ENCODE assay signal across 1 cellular context in genomic region chr6:111793711-111794111, GRCh38.
TF ChIP-seq lines count a peak whose summit lies in the region.

No MANE protein-coding gene starts in this region.

TF ChIP-seq in HepG2, 621 proteins besides CTCF, POLR2A, EP300 and RAD21 (continued from another document and continues in another):
- no peak for TF ChIP-seq ATF2 (CRISPR knock-in tag; IDR thresholded peaks at IDR 0.05)
- TF ChIP-seq ZNF550 (CRISPR knock-in tag; IDR thresholded peaks at IDR 0.05; ENCODE audit: borderline replicate concordance) = no peak
- TF ChIP-seq ZNF567 (CRISPR knock-in tag; IDR thresholded peaks at IDR 0.05; ENCODE audit: borderline replicate concordance) = no peak
- TF ChIP-seq ARNT2 (CRISPR knock-in tag; IDR thresholded peaks at IDR 0.05; ENCODE audit: low read depth) = no peak
- no peak for TF ChIP-seq ZFP36L2 (CRISPR knock-in tag; IDR thresholded peaks at IDR 0.05)
- TF ChIP-seq ZBTB38 (CRISPR knock-in tag; IDR thresholded peaks at IDR 0.05) = no peak
- TF ChIP-seq SP4 (CRISPR knock-in tag; IDR thresholded peaks at IDR 0.05) = no peak
- no peak for TF ChIP-seq ZNF598 (CRISPR knock-in tag; IDR thresholded peaks at IDR 0.05; ENCODE audit: borderline replicate concordance)
- TF ChIP-seq MAFF (IDR thresholded peaks at IDR 0.05; ENCODE audit: low read depth, low read length) = no peak
- no peak for TF ChIP-seq SSRP1 (CRISPR knock-in tag; IDR thresholded peaks at IDR 0.05)
- TF ChIP-seq MXD1 (CRISPR knock-in tag; IDR thresholded peaks at IDR 0.05) = peak; percentile 67
- TF ChIP-seq ATF7-NPFF (CRISPR knock-in tag; IDR thresholded peaks at IDR 0.05; ENCODE audit: low read depth) = no peak
- no peak for TF ChIP-seq NFATC3 (CRISPR knock-in tag; IDR thresholded peaks at IDR 0.05)
- TF ChIP-seq PRDM15 (CRISPR knock-in tag; IDR thresholded peaks at IDR 0.05) = no peak
- TF ChIP-seq ZSCAN25 (CRISPR knock-in tag; IDR thresholded peaks at IDR 0.05) = no peak
- no peak for TF ChIP-seq ZNF329 (CRISPR knock-in tag; IDR thresholded peaks at IDR 0.05; ENCODE audit: low read depth)
- no peak for TF ChIP-seq RCOR2 (CRISPR knock-in tag; IDR thresholded peaks at IDR 0.05)
- TF ChIP-seq SNAPC5 (CRISPR knock-in tag; IDR thresholded peaks at IDR 0.05; ENCODE audit: borderline replicate concordance) = no peak
- TF ChIP-seq MLXIP (CRISPR knock-in tag; IDR thresholded peaks at IDR 0.05; ENCODE audit: borderline replicate concordance) = no peak
- no peak for TF ChIP-seq ATRX (CRISPR knock-in tag; IDR thresholded peaks at IDR 0.05; ENCODE audit: borderline replicate concordance)
- TF ChIP-seq PHF5A (CRISPR knock-in tag; IDR thresholded peaks at IDR 0.05; ENCODE audit: low read depth, unreplicated experiment) = no peak
- TF ChIP-seq ZNF83 (CRISPR knock-in tag; IDR thresholded peaks at IDR 0.05; ENCODE audit: borderline replicate concordance) = no peak
- TF ChIP-seq, protein P1, sequence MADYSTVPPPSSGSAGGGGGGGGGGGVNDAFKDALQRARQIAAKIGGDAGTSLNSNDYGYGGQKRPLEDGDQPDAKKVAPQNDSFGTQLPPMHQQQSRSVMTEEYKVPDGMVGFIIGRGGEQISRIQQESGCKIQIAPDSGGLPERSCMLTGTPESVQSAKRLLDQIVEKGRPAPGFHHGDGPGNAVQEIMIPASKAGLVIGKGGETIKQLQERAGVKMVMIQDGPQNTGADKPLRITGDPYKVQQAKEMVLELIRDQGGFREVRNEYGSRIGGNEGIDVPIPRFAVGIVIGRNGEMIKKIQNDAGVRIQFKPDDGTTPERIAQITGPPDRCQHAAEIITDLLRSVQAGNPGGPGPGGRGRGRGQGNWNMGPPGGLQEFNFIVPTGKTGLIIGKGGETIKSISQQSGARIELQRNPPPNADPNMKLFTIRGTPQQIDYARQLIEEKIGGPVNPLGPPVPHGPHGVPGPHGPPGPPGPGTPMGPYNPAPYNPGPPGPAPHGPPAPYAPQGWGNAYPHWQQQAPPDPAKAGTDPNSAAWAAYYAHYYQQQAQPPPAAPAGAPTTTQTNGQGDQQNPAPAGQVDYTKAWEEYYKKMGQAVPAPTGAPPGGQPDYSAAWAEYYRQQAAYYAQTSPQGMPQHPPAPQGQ (CRISPR knock-in tag; IDR thresholded peaks at IDR 0.05; ENCODE audit: borderline replicate concordance) = no peak
- TF ChIP-seq ZNF136 (CRISPR knock-in tag; IDR thresholded peaks at IDR 0.05; ENCODE audit: low read depth) = no peak
- TF ChIP-seq GRHL1 (CRISPR knock-in tag; conservative IDR thresholded peaks at IDR 0.05) = no peak
- TF ChIP-seq RNF2 (conservative IDR thresholded peaks at IDR 0.05; ENCODE audit: low read depth) = no peak
- TF ChIP-seq CEBPG (CRISPR knock-in tag; IDR thresholded peaks at IDR 0.05) = peak; percentile 87
- TF ChIP-seq MAF1 (CRISPR knock-in tag; IDR thresholded peaks at IDR 0.05; ENCODE audit: borderline replicate concordance) = no peak
- no peak for TF ChIP-seq FOXM1 (CRISPR knock-in tag; IDR thresholded peaks at IDR 0.05)
- no peak for TF ChIP-seq MLLT10 (CRISPR knock-in tag; IDR thresholded peaks at IDR 0.05)
- TF ChIP-seq ZNF616 (CRISPR knock-in tag; IDR thresholded peaks at IDR 0.05; ENCODE audit: low read depth) = no peak
- TF ChIP-seq ZNF619 (CRISPR knock-in tag; IDR thresholded peaks at IDR 0.05) = no peak
- no peak for TF ChIP-seq TOE1 (CRISPR knock-in tag; IDR thresholded peaks at IDR 0.05)
- no peak for TF ChIP-seq ZKSCAN1 (IDR thresholded peaks at IDR 0.05; ENCODE audit: low read length)
- TF ChIP-seq DMAP1 (CRISPR knock-in tag; IDR thresholded peaks at IDR 0.05) = peak; percentile 82; the same call in 1 of the 2 replicates
- TF ChIP-seq, protein P2, sequence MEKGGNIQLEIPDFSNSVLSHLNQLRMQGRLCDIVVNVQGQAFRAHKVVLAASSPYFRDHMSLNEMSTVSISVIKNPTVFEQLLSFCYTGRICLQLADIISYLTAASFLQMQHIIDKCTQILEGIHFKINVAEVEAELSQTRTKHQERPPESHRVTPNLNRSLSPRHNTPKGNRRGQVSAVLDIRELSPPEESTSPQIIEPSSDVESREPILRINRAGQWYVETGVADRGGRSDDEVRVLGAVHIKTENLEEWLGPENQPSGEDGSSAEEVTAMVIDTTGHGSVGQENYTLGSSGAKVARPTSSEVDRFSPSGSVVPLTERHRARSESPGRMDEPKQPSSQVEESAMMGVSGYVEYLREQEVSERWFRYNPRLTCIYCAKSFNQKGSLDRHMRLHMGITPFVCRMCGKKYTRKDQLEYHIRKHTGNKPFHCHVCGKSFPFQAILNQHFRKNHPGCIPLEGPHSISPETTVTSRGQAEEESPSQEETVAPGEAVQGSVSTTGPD (CRISPR knock-in tag; IDR thresholded peaks at IDR 0.05) = no peak
- no peak for TF ChIP-seq CHD4 (IDR thresholded peaks at IDR 0.05; ENCODE audit: borderline replicate concordance, low read length)
- peak; percentile 31; the same call in 1 of the 2 replicates for TF ChIP-seq ELF1 (CRISPR knock-in tag; IDR thresholded peaks at IDR 0.05)
- no peak for TF ChIP-seq REPIN1 (CRISPR knock-in tag; IDR thresholded peaks at IDR 0.05; ENCODE audit: borderline replicate concordance, low read depth)
- TF ChIP-seq ELF4 (CRISPR knock-in tag; IDR thresholded peaks at IDR 0.05; ENCODE audit: borderline replicate concordance) = no peak
- TF ChIP-seq ZNF17 (CRISPR knock-in tag; IDR thresholded peaks at IDR 0.05) = no peak
- TF ChIP-seq, protein P3, sequence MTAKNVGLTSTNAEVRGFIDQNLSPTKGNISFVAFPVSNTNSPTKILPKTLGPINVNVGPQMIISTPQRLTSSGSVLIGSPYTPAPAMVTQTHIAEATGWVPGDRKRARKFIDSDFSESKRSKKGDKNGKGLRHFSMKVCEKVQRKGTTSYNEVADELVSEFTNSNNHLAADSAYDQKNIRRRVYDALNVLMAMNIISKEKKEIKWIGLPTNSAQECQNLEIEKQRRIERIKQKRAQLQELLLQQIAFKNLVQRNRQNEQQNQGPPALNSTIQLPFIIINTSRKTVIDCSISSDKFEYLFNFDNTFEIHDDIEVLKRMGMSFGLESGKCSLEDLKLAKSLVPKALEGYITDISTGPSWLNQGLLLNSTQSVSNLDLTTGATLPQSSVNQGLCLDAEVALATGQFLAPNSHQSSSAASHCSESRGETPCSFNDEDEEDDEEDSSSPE (CRISPR knock-in tag; IDR thresholded peaks at IDR 0.05) = no peak
- TF ChIP-seq NR2F2 (IDR thresholded peaks at IDR 0.05; ENCODE audit: borderline replicate concordance, low read depth) = 0 out of 2 replicates have a peak, but pooled peaks have one; percentile 15
- TF ChIP-seq PAX8 (CRISPR knock-in tag; IDR thresholded peaks at IDR 0.05; ENCODE audit: borderline replicate concordance) = no peak
- no peak for TF ChIP-seq BRCA1 (CRISPR knock-in tag; IDR thresholded peaks at IDR 0.05)
- no peak for TF ChIP-seq HOXD1 (CRISPR knock-in tag; IDR thresholded peaks at IDR 0.05)
- no peak for TF ChIP-seq ARNT (IDR thresholded peaks at IDR 0.05)
- no peak for TF ChIP-seq HMGA1 (CRISPR knock-in tag; conservative IDR thresholded peaks at IDR 0.05)
- TF ChIP-seq ZNF20 (CRISPR knock-in tag; IDR thresholded peaks at IDR 0.05) = no peak
- TF ChIP-seq FOSL1 (CRISPR knock-in tag; IDR thresholded peaks at IDR 0.05; ENCODE audit: borderline replicate concordance) = no peak
- TF ChIP-seq ZFP41 (CRISPR knock-in tag; IDR thresholded peaks at IDR 0.05; ENCODE audit: borderline replicate concordance) = no peak
- peak; percentile 49 for TF ChIP-seq YY1 (IDR thresholded peaks at IDR 0.05; ENCODE audit: insufficient read depth, insufficient replicate concordance, low read depth, low read length)
- no peak for TF ChIP-seq NR3C1 (CRISPR knock-in tag; IDR thresholded peaks at IDR 0.05)
- TF ChIP-seq ZNF7 (CRISPR knock-in tag; IDR thresholded peaks at IDR 0.05) = no peak
- TF ChIP-seq NFKB2 (CRISPR knock-in tag; IDR thresholded peaks at IDR 0.05; ENCODE audit: borderline replicate concordance) = no peak
- no peak for TF ChIP-seq NFE2L1 (CRISPR knock-in tag; IDR thresholded peaks at IDR 0.05; ENCODE audit: borderline replicate concordance)
- no peak for TF ChIP-seq ZNF614 (CRISPR knock-in tag; IDR thresholded peaks at IDR 0.05; ENCODE audit: borderline replicate concordance)
- TF ChIP-seq, protein P4, sequence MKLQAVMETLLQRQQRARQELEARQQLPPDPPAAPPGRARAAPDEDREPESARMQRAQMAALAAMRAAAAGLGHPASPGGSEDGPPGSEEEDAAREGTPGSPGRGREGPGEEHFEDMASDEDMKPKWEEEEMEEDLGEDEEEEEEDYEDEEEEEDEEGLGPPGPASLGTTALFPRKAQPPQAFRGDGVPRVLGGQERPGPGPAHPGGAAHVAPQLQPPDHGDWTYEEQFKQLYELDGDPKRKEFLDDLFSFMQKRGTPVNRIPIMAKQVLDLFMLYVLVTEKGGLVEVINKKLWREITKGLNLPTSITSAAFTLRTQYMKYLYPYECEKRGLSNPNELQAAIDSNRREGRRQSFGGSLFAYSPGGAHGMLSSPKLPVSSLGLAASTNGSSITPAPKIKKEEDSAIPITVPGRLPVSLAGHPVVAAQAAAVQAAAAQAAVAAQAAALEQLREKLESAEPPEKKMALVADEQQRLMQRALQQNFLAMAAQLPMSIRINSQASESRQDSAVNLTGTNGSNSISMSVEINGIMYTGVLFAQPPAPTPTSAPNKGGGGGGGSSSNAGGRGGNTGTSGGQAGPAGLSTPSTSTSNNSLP (IDR thresholded peaks at IDR 0.05; ENCODE audit: low read depth, low read length) = no peak
